8 cellular contexts compared by ENCODE assay signal in genomic region chr2:68839260-68839833, GRCh38. TPM values are rescaled to one million over a fixed set of nuclear protein-coding genes. Genes with fewer than 3 reads are reported as not detected.
DNase-seq lines count a peak whose midpoint lies in the region; ATAC-seq and TF ChIP-seq lines count a peak whose summit lies in the region.

No MANE protein-coding gene starts in this region.

- H3K27ac Mint-ChIP-seq in naive thymus-derived CD4-positive, alpha-beta T cell: peak overlapping the region in 1 of 9 donors; percentile 82

- H3K79me2 ChIP-seq in Karpas-422 (ENCODE audit: low read length): no peaks in the 10 kb centered on the region

- H3K27me3 Mint-ChIP-seq in naive thymus-derived CD4-positive, alpha-beta T cell: peaks cover 0 to 11% (median 0%) of the 10 kb centered on the region in 5 donors

- no peak overlapping the region for H3K14ac ChIP-seq in neuronal stem cell (ENCODE audit: low read length)

- no peak overlapping the region for H2BK5ac ChIP-seq in neuronal stem cell (ENCODE audit: low read length)

- no peak overlapping the region for H3K18ac ChIP-seq in neuronal stem cell (ENCODE audit: low read length)

- H3K9me2 ChIP-seq in Karpas-422 (replicated peaks; ENCODE audit: insufficient read depth, low read length): no peaks in the 10 kb centered on the region

- CTCF ChIA-PET in naive thymus-derived CD4-positive, alpha-beta T cell (lab: Charles Lee): interaction anchor here (0.7 to 7.6 kb wide), 15 partner anchors 9 to 371 kb away, joined by 3 to 87 read pairs (median 5); no protein-coding TSS in a partner anchor

- ATAC-seq in body of pancreas (no peak), psoas muscle (no peak)
- ATAC-seq in naive thymus-derived CD4-positive, alpha-beta T cell: no peak

- peaks cover 0 to 8% (median 0%) of the 10 kb centered on the region in 5 donors for H3K36me3 Mint-ChIP-seq in naive thymus-derived CD4-positive, alpha-beta T cell

- no peak overlapping the region for H4K8ac ChIP-seq in neuronal stem cell (ENCODE audit: low read depth, low read length)

- no peak overlapping the region for H3K23ac ChIP-seq in neuronal stem cell (ENCODE audit: low read depth, low read length, poor library complexity)

- peaks cover 0 to 3% (median 0%) of the 10 kb centered on the region in 11 donors for H3K9me3 Mint-ChIP-seq in naive thymus-derived CD4-positive, alpha-beta T cell

- H3K27ac ChIP-seq in Karpas-422 (ENCODE audit: low read length): no peak overlapping the region
- no peak overlapping the region for H3K27ac ChIP-seq in body of pancreas
- no peak overlapping the region for H3K27ac ChIP-seq in psoas muscle
- no peak overlapping the region for H3K27ac ChIP-seq in naive thymus-derived CD4-positive, alpha-beta T cell (ENCODE audit: low read depth, low read length)
- H3K27ac ChIP-seq in neuronal stem cell (replicated peaks; ENCODE audit: low read length): no peak overlapping the region

- intact Hi-C loops in body of pancreas (cut with DNase I) (no loop called here), psoas muscle (cut with DNase I) (loop anchor here in 1 of 2 donors (5.0 kb wide), 1 partner anchor 87 kb away; no protein-coding TSS in a partner anchor)
- intact Hi-C loops in naive thymus-derived CD4-positive, alpha-beta T cell (cut with micrococcal nuclease): loop anchor here (1.0 kb wide), 3 partner anchors 70 to 86 kb away; no protein-coding TSS in a partner anchor

- H3K4me1 ChIP-seq in Karpas-422 (ENCODE audit: low read length) (peaks cover 37% of the 10 kb centered on the region), body of pancreas (no peaks in the 10 kb centered on the region), psoas muscle (no peaks in the 10 kb centered on the region), neuronal stem cell (ENCODE audit: control insufficient read depth in 2 of 2, insufficient read depth in 1 of 2, low read depth in 1 of 2, low read length in 2 of 2) (no peaks in the 10 kb centered on the region)
- H3K4me1 ChIP-seq in naive thymus-derived CD4-positive, alpha-beta T cell (ENCODE audit: control insufficient read depth in 2 of 2, insufficient read depth in 2 of 2, low read length in 2 of 2): peaks cover 0 to 6% of the 10 kb centered on the region in 2 donors

- no peak overlapping the region for H4K91ac ChIP-seq in neuronal stem cell (ENCODE audit: low read depth, low read length, poor library complexity)

- POLR2A ChIA-PET in naive thymus-derived CD4-positive, alpha-beta T cell (lab: Charles Lee): interaction anchor here (0.7 to 1.4 kb wide), 3 partner anchors 10 to 130 kb away, joined by 3 to 4 read pairs (median 3); no protein-coding TSS in a partner anchor

- WGBS in body of pancreas, 2 donors: 92 to 98% methylated on average over 2 of the region's 2 CpGs
- 86 to 89% (median 88%) methylated on average over 2 of the region's 2 CpGs for WGBS in psoas muscle, 3 donors
- no CpG with 5 or more reads among the region's 2 CpGs for WGBS in neuronal stem cell (ENCODE audit: extremely low coverage in 2 of 2, insufficient read length in 2 of 2, insufficient replicate concordance in 1 of 2), 2 donors

- no peak overlapping the region for H2BK12ac ChIP-seq in neuronal stem cell (ENCODE audit: low read length)

- H3K9me3 ChIP-seq in Karpas-422 (ENCODE audit: low read length) (peaks cover 3% of the 10 kb centered on the region; the same call in 1 of the 2 replicates), body of pancreas (no peaks in the 10 kb centered on the region), psoas muscle (no peaks in the 10 kb centered on the region), neuronal stem cell (replicated peaks in 1 of 2; ENCODE audit: control insufficient read depth in 2 of 2, insufficient read depth in 1 of 2, low read depth in 1 of 2, low read length in 2 of 2) (peaks cover 0 to 1% of the 10 kb centered on the region in 2 donors)
- H3K9me3 ChIP-seq in naive thymus-derived CD4-positive, alpha-beta T cell (ENCODE audit: control insufficient read depth in 2 of 3, low read length in 3 of 3): peaks cover 0 to 4% (median 4%) of the 10 kb centered on the region in 3 experiments

- no peaks in the 10 kb centered on the region for H4K20me1 ChIP-seq in Karpas-422 (ENCODE audit: insufficient read depth, low read depth, low read length)

- H3K4me1 Mint-ChIP-seq in naive thymus-derived CD4-positive, alpha-beta T cell: peaks cover 7 to 34% (median 32%) of the 10 kb centered on the region in 7 donors

- H2BK15ac ChIP-seq in neuronal stem cell (ENCODE audit: low read length): no peak overlapping the region

- H3K4ac ChIP-seq in neuronal stem cell (ENCODE audit: low read length): no peak overlapping the region

- TF ChIP-seq CTCF in body of pancreas (IDR thresholded peaks at IDR 0.05) (peak in 6 of 7 experiments; percentile 18 to 41 (median 32)), psoas muscle (IDR thresholded peaks at IDR 0.05) (peak; percentile 28)

- no peaks in the 10 kb centered on the region for H3K79me1 ChIP-seq in neuronal stem cell (ENCODE audit: low read depth, low read length)

- H3K27me3 ChIP-seq in Karpas-422 (ENCODE audit: low read length): no peaks in the 10 kb centered on the region
- H3K27me3 ChIP-seq in body of pancreas: no peaks in the 10 kb centered on the region
- no peaks in the 10 kb centered on the region for H3K27me3 ChIP-seq in psoas muscle (ENCODE audit: insufficient read depth in 3 of 3, low read length in 2 of 3)
- H3K27me3 ChIP-seq in naive thymus-derived CD4-positive, alpha-beta T cell (ENCODE audit: control insufficient read depth in 2 of 2, insufficient read depth in 2 of 2, low read length in 2 of 2): no peaks in the 10 kb centered on the region
- H3K27me3 ChIP-seq in neuronal stem cell (ENCODE audit: control insufficient read depth in 3 of 3, insufficient read depth in 3 of 3, low read depth in 1 of 3, low read length in 3 of 3): no peaks in the 10 kb centered on the region

- DNase-seq in DMS 273 (lab: John Stamatoyannopoulos, UW; ENCODE audit: unreplicated experiment) (peak; percentile 10), DMS 273 treated with DMSO at 0.1 percent for 48 hours (lab: John Stamatoyannopoulos, UW) (no peak), Karpas-422 (peak; percentile 86), body of pancreas (peak in 1 of 4 donors; percentile 18), psoas muscle (no peak), NCI-H146 treated with DMSO at 0.1 percent for 48 hours (lab: John Stamatoyannopoulos, UW; ENCODE audit: unreplicated experiment) (no peak), neuronal stem cell (ENCODE audit: low spot score) (no peak)
- no peak for DNase-seq in naive thymus-derived CD4-positive, alpha-beta T cell

- no peak overlapping the region for H2BK120ac ChIP-seq in neuronal stem cell (ENCODE audit: low read depth, low read length)

- H3K4me3 Mint-ChIP-seq in naive thymus-derived CD4-positive, alpha-beta T cell: no peak overlapping the region

- H2AK5ac ChIP-seq in neuronal stem cell (ENCODE audit: low read depth, low read length): no peak overlapping the region

- no peaks in the 10 kb centered on the region for H3K36me3 ChIP-seq in Karpas-422 (ENCODE audit: insufficient read depth, low read length)
- no peaks in the 10 kb centered on the region for H3K36me3 ChIP-seq in body of pancreas (replicated peaks in 1 of 2; ENCODE audit: insufficient read depth in 1 of 2, low read depth in 2 of 2)
- no peaks in the 10 kb centered on the region for H3K36me3 ChIP-seq in psoas muscle (ENCODE audit: insufficient read depth in 1 of 2, low read depth in 1 of 2)
- no peaks in the 10 kb centered on the region for H3K36me3 ChIP-seq in naive thymus-derived CD4-positive, alpha-beta T cell (ENCODE audit: control insufficient read depth in 2 of 3, insufficient read depth in 3 of 3, low read length in 3 of 3)
- no peaks in the 10 kb centered on the region for H3K36me3 ChIP-seq in neuronal stem cell (replicated peaks in 1 of 2; ENCODE audit: control insufficient read depth in 2 of 2, insufficient read depth in 2 of 2, low read length in 2 of 2)

- TF ChIP-seq POLR2A in body of pancreas (IDR thresholded peaks at IDR 0.05): no peak

- no peak overlapping the region for H3K9ac ChIP-seq in Karpas-422 (ENCODE audit: low read length)
- H3K9ac ChIP-seq in neuronal stem cell (ENCODE audit: low read depth, low read length, poor library complexity): no peak overlapping the region

- no peak overlapping the region for H3K4me3 ChIP-seq in Karpas-422 (ENCODE audit: low read length)
- no peak overlapping the region for H3K4me3 ChIP-seq in body of pancreas
- H3K4me3 ChIP-seq in psoas muscle: no peak overlapping the region
- H3K4me3 ChIP-seq in naive thymus-derived CD4-positive, alpha-beta T cell (ENCODE audit: low read length): no peak overlapping the region
- H3K4me3 ChIP-seq in neuronal stem cell (ENCODE audit: low read length in 2 of 2): no peak overlapping the region

- no peak overlapping the region for H3K4me2 ChIP-seq in Karpas-422 (ENCODE audit: low read depth, low read length, poor library complexity, severe bottlenecking)
- no peak overlapping the region for H3K4me2 ChIP-seq in neuronal stem cell (ENCODE audit: insufficient read depth, low read length, poor library complexity, severe bottlenecking)

- H2AFZ ChIP-seq in Karpas-422 (ENCODE audit: low read length) (no peak overlapping the region), neuronal stem cell (ENCODE audit: low read length) (no peak overlapping the region)

RNA-seq across cellular contexts. Expression of gene BMP10, which starts 31.9 kb away (rescaled TPM):
- not detected in 2 replicates for total RNA-seq in Karpas-422 (2014; rRNA removed; shearing (Covaris generic); ENCODE audit: low replicate concordance)
- total RNA-seq in body of pancreas: not detected
- under 1 TPM in 2 of 4 donors, not detected in 2; 0.17 to 0.27 TPM for total RNA-seq in psoas muscle
- not detected for polyA plus RNA-seq in psoas muscle
- not detected for total RNA-seq in naive thymus-derived CD4-positive, alpha-beta T cell
- not detected for polyA plus RNA-seq in naive thymus-derived CD4-positive, alpha-beta T cell
- polyA plus RNA-seq in neuronal stem cell (2013, experiment 1 of 2): not detected
- not detected for polyA plus RNA-seq in neuronal stem cell (2013, experiment 2 of 2)

Comparison
In these comparisons a context has a peak if more than half of its experiments do, and no peak if none do; other contexts are left out.
1. DNase-seq: peak in DMS 273 (single experiment) and Karpas-422 (single experiment); none in DMS 273 treated with DMSO at 0.1 percent for 48 hours (single experiment), psoas muscle (0 of 2), naive thymus-derived CD4-positive, alpha-beta T cell (0 of 9), NCI-H146 treated with DMSO at 0.1 percent for 48 hours (single experiment) and neuronal stem cell (single experiment).